In genomic region chr12:122437656-122438121, GRCh38 we compare ENCODE assay signal across 8 cellular contexts. TPM values are rescaled to one million over a fixed set of nuclear protein-coding genes. Genes with fewer than 3 reads are reported as not detected.
A peak's percentile ranks its signal among the peaks of the same experiment; 100 is the strongest.
DNase-seq lines count a peak whose midpoint lies in the region; ATAC-seq and TF ChIP-seq lines count a peak whose summit lies in the region.
"Had no signal": no experiment of that assay in that cellular context is flagged by ENCODE, and none has a peak within 500 bp of the region (broad histone marks: within the 10 kb centered on the region; RNA-seq: fewer than 3 reads in every experiment).

No MANE protein-coding gene starts in this region.

- DNase-seq in NCI-H1105 (lab: John Stamatoyannopoulos, UW) (peak; percentile 66), body of pancreas (peak; percentile 29 to 81 (median 64)), left colon (peak; percentile 27 to 50), upper lobe of left lung (no peak)
- no peak for DNase-seq in activated T-cell treated with anti-CD3 and anti-CD28 coated beads, Interleukin-2, amount 50 U/mL, for 48 hours
- DNase-seq: effector memory CD8-positive, alpha-beta T cell had no signal

- H3K27ac ChIP-seq in body of pancreas (no peak overlapping the region), upper lobe of left lung (no peak overlapping the region)

- H3K27me3 ChIP-seq in body of pancreas (no peaks in the 10 kb centered on the region), upper lobe of left lung (no peaks in the 10 kb centered on the region)

- no peak for TF ChIP-seq CTCF in body of pancreas (IDR thresholded peaks at IDR 0.05)
- no peak for TF ChIP-seq CTCF in upper lobe of left lung (IDR thresholded peaks at IDR 0.05)

- H3K4me3 ChIP-seq in body of pancreas (no peak overlapping the region), upper lobe of left lung (no peak overlapping the region)

- TF ChIP-seq POLR2A in body of pancreas (IDR thresholded peaks at IDR 0.05) = no peak
- TF ChIP-seq POLR2A in upper lobe of left lung (IDR thresholded peaks at IDR 0.05) = no peak

- H3K36me3 ChIP-seq in body of pancreas (replicated peaks in 1 of 2; ENCODE audit: insufficient read depth in 1 of 2, low read depth in 2 of 2) = no peaks in the 10 kb centered on the region
- H3K36me3 ChIP-seq in upper lobe of left lung = no peaks in the 10 kb centered on the region

- ATAC-seq in body of pancreas (peak; percentile 80), left colon (peak; percentile 55), upper lobe of left lung (ENCODE audit: low FRiP score in 2 of 2) (peak; percentile 63 to 90), GM21529 (IDR thresholded peaks at IDR 0.05; ENCODE audit: unreplicated experiment) (no peak), HG03432 (IDR thresholded peaks at IDR 0.05; ENCODE audit: unreplicated experiment) (no peak)
- ATAC-seq: effector memory CD8-positive, alpha-beta T cell had no signal

- H3K4me1 ChIP-seq in body of pancreas (no peaks in the 10 kb centered on the region), upper lobe of left lung (no peaks in the 10 kb centered on the region)

- no peak for TF ChIP-seq EP300 in upper lobe of left lung (IDR thresholded peaks at IDR 0.05)

- WGBS in body of pancreas, 2 donors = 43 to 48% methylated on average over 6 to 8 of the region's 8 CpGs
- WGBS in upper lobe of left lung, 2 donors = 54 to 61% methylated on average over 8 of the region's 8 CpGs

- intact Hi-C loops in body of pancreas (cut with DNase I) (no loop called here), left colon (cut with DNase I, micrococcal nuclease) (no loop called here)

- H3K9me3 ChIP-seq in body of pancreas = no peaks in the 10 kb centered on the region
- no peaks in the 10 kb centered on the region for H3K9me3 ChIP-seq in upper lobe of left lung

RNA-seq across cellular contexts. Expression of gene CLIP1, which starts 15.2 kb away (rescaled TPM):
- total RNA-seq in body of pancreas (10 to 100 TPM; 41.2 to 89.0 TPM), left colon (10 to 100 TPM; 53.8 to 57.5 TPM), upper lobe of left lung (100 to 1,000 TPM in 4 of 6 donors, 10 to 100 TPM in 2; 78.4 to 152 (median 104) TPM)

Comparison
In these comparisons a context has a peak if more than half of its experiments do, and no peak if none do; other contexts are left out.
1. DNase-seq: peak in NCI-H1105 (single experiment), body of pancreas (4 of 4) and left colon (2 of 2); none in upper lobe of left lung (0 of 2) and activated T-cell treated with anti-CD3 and anti-CD28 coated beads, Interleukin-2, amount 50 U/mL, for 48 hours (0 of 2).
2. ATAC-seq: peak in body of pancreas (single experiment), left colon (single experiment) and upper lobe of left lung (2 of 2); none in GM21529 (single experiment) and HG03432 (single experiment).